8 cellular contexts compared by ENCODE assay signal in genomic region chr11:119728226-119728626, GRCh38. TPM values are rescaled to one million over a fixed set of nuclear protein-coding genes. Genes with fewer than 3 reads are reported as not detected.
DNase-seq lines count a peak whose midpoint lies in the region; ATAC-seq, FAIRE-seq and TF ChIP-seq lines count a peak whose summit lies in the region.

No MANE protein-coding gene starts in this region.

- peaks cover 42 to 47% of the 10 kb centered on the region in 2 experiments for H3K4me1 Mint-ChIP-seq in H9
- peaks cover 7% of the 10 kb centered on the region for H3K4me1 Mint-ChIP-seq in activated T-helper 2 cell treated with anti-CD3 and anti-CD28 coated beads, Interferon-gamma antibody, Interleukin-2, Interleukin-4, amounts not matched to agents 10 μg/mL and 5 μg/mL and 100 μg/mL, durations not matched to agents 14 hours and 24 hours and 36 hours (ENCODE audit: low read depth)

- H3K4me3 Mint-ChIP-seq in H9 = peak overlapping the region; percentile 98 to 99
- peak overlapping the region; percentile 78 for H3K4me3 Mint-ChIP-seq in activated T-helper 2 cell treated with anti-CD3 and anti-CD28 coated beads, Interferon-gamma antibody, Interleukin-2, Interleukin-4, amounts not matched to agents 10 μg/mL and 5 μg/mL and 100 μg/mL, durations not matched to agents 14 hours and 24 hours and 36 hours (ENCODE audit: low read depth)

- POLR2A ChIA-PET in BJ (lab: Charles Lee) = no interaction called here

- intact Hi-C loops in activated T-helper 2 cell treated with anti-CD3 and anti-CD28 coated beads, Interferon-gamma antibody, Interleukin-2, Interleukin-4, amounts not matched to agents 10 μg/mL and 5 μg/mL and 100 μg/mL, durations not matched to agents 14 hours and 24 hours and 36 hours (cut with micrococcal nuclease) = loop anchor here (2.0 kb wide), 1 partner anchor 53 kb away; no protein-coding TSS in a partner anchor
- intact Hi-C loops in stomach (cut with DNase I; ENCODE audit: low total_unique reads) = no loop called here

- H4K20me1 ChIP-seq in H9 (ENCODE audit: control insufficient read depth, insufficient read depth, insufficient read length) (no peaks in the 10 kb centered on the region), keratinocyte (ENCODE audit: control insufficient read depth, extremely low read depth, insufficient read depth, low read length) (peaks cover 17% of the 10 kb centered on the region)

- H4K5ac ChIP-seq in H9 (ENCODE audit: insufficient read length, low read depth, low read length) = no peak overlapping the region

- H2BK5ac ChIP-seq in H9 (ENCODE audit: insufficient read length, low read length) = no peak overlapping the region

- H3K36me3 Mint-ChIP-seq in H9 (ENCODE audit: insufficient read depth in 1 of 3, low read depth in 3 of 3) = peaks cover 0 to 14% (median 14%) of the 10 kb centered on the region in 3 experiments; a peak in 5 of 7 replicates
- H3K36me3 Mint-ChIP-seq in activated T-helper 2 cell treated with anti-CD3 and anti-CD28 coated beads, Interferon-gamma antibody, Interleukin-2, Interleukin-4, amounts not matched to agents 10 μg/mL and 5 μg/mL and 100 μg/mL, durations not matched to agents 14 hours and 24 hours and 36 hours (ENCODE audit: low read depth) = no peaks in the 10 kb centered on the region

- H3K27ac Mint-ChIP-seq in H9 = peak overlapping the region in 2 of 3 experiments; percentile 88 to 97; a peak in 3 of 7 replicates
- peak overlapping the region; percentile 44 for H3K27ac Mint-ChIP-seq in activated T-helper 2 cell treated with anti-CD3 and anti-CD28 coated beads, Interferon-gamma antibody, Interleukin-2, Interleukin-4, amounts not matched to agents 10 μg/mL and 5 μg/mL and 100 μg/mL, durations not matched to agents 14 hours and 24 hours and 36 hours

- peaks cover 18% of the 10 kb centered on the region for H3K27me3 Mint-ChIP-seq in H9 (ENCODE audit: low read depth)
- H3K27me3 Mint-ChIP-seq in activated T-helper 2 cell treated with anti-CD3 and anti-CD28 coated beads, Interferon-gamma antibody, Interleukin-2, Interleukin-4, amounts not matched to agents 10 μg/mL and 5 μg/mL and 100 μg/mL, durations not matched to agents 14 hours and 24 hours and 36 hours (ENCODE audit: low read depth) = peaks cover 64% of the 10 kb centered on the region

- no peak overlapping the region for H3T11ph ChIP-seq in H9 (ENCODE audit: low read length)

- no CpG with 5 or more reads among the region's 30 CpGs for WGBS in H9 (ENCODE audit: extremely low coverage, insufficient read length, low lambda C conversion rate)
- WGBS in stomach, 5 donors = 0 to 1% (median 0%) methylated on average over 20 to 30 of the region's 30 CpGs

- peak overlapping the region; percentile 58 for H3K4me3 ChIP-seq in BJ (ENCODE audit: low read depth, low read length)
- H3K4me3 ChIP-seq in keratinocyte (ENCODE audit: control insufficient read depth in 2 of 3, extremely low read depth in 1 of 3, insufficient read depth in 2 of 3, low read depth in 1 of 3, low read length in 3 of 3) = peak overlapping the region; percentile 90 to 93 (median 93)
- H3K4me3 ChIP-seq in stomach = peak overlapping the region; percentile 76 to 95 (median 86)

- no peak overlapping the region for H2AK5ac ChIP-seq in H9 (ENCODE audit: insufficient read length, low read length)

- H3K23ac ChIP-seq in H9 (ENCODE audit: insufficient read length, low read depth, low read length) = no peak overlapping the region

- no peak overlapping the region for H3K56ac ChIP-seq in H9 (ENCODE audit: insufficient read length, low read depth, low read length)

- H3K79me2 ChIP-seq in H9 (ENCODE audit: insufficient read depth, low read length) (peaks cover 38% of the 10 kb centered on the region; the same call in 1 of the 2 replicates), keratinocyte (ENCODE audit: control insufficient read depth, insufficient read depth, low read length) (peaks cover 53% of the 10 kb centered on the region)

- no peak overlapping the region for H4K8ac ChIP-seq in H9 (replicated peaks; ENCODE audit: insufficient read length, low read depth, low read length)

- no peak overlapping the region for H3K27ac ChIP-seq in H9 (ENCODE audit: insufficient read length, low read depth, low read length)
- H3K27ac ChIP-seq in keratinocyte (ENCODE audit: control insufficient read depth, insufficient read depth, low read length) = peak overlapping the region; percentile 77
- peak overlapping the region; percentile 86 to 95 (median 94) for H3K27ac ChIP-seq in stomach

- TF ChIP-seq EP300 in stomach (IDR thresholded peaks at IDR 0.05) = no peak

- H3K9me3 Mint-ChIP-seq in H9 = no peaks in the 10 kb centered on the region
- H3K9me3 Mint-ChIP-seq in activated T-helper 2 cell treated with anti-CD3 and anti-CD28 coated beads, Interferon-gamma antibody, Interleukin-2, Interleukin-4, amounts not matched to agents 10 μg/mL and 5 μg/mL and 100 μg/mL, durations not matched to agents 14 hours and 24 hours and 36 hours = no peaks in the 10 kb centered on the region

- CTCF ChIA-PET in BJ (lab: Yijun Ruan, JAX) = interaction anchor here (1.2 to 2.5 kb wide), 5 partner anchors 8 to 225 kb away, joined by 3 to 25 read pairs (median 7); no protein-coding TSS in a partner anchor

- FAIRE-seq in keratinocyte (lab: Jason Lieb, UNC) = no peak

- H3K9me1 ChIP-seq in keratinocyte (ENCODE audit: control insufficient read depth, extremely low read depth, insufficient read depth, low read length) = no peaks in the 10 kb centered on the region

- H2AFZ ChIP-seq in H9 (ENCODE audit: low read length) = no peak overlapping the region
- no peak overlapping the region for H2AFZ ChIP-seq in keratinocyte (ENCODE audit: control insufficient read depth, low read length)

- H3K4me1 ChIP-seq in H9 (ENCODE audit: insufficient read depth, low read length) (peaks cover 21% of the 10 kb centered on the region; the same call in 1 of the 2 replicates), keratinocyte (ENCODE audit: control insufficient read depth, extremely low read depth, insufficient read depth, low read length) (peaks cover 41% of the 10 kb centered on the region), stomach (peaks cover 17 to 49% (median 39%) of the 10 kb centered on the region in 4 donors)

- H3K9ac ChIP-seq in H9 (ENCODE audit: extremely low read depth, insufficient read length, low read length) (peak overlapping the region; percentile 61), keratinocyte (ENCODE audit: control insufficient read depth, extremely low read depth, insufficient read depth, low read length) (peak overlapping the region; percentile 86)

- H2BK120ac ChIP-seq in H9 (ENCODE audit: low read depth, low read length, poor library complexity, severe bottlenecking) = no peak overlapping the region

- dilution Hi-C loops in keratinocyte (cut with MboI; ENCODE audit: extremely low pct_ligation_motif_present, low sequenced_read_pairs) = no loop called here

- H3K4me2 ChIP-seq in H9 (ENCODE audit: insufficient read depth, insufficient read length, low read length) = peak overlapping the region; percentile 83
- H3K4me2 ChIP-seq in keratinocyte (ENCODE audit: control insufficient read depth, extremely low read depth, insufficient read depth, low read depth, low read length) = peak overlapping the region; percentile 96

- no peak for ATAC-seq in HG03196 (IDR thresholded peaks at IDR 0.05; ENCODE audit: unreplicated experiment)

- no peaks in the 10 kb centered on the region for H3K36me3 ChIP-seq in BJ (ENCODE audit: control insufficient read depth, insufficient read depth, low read length)
- peaks cover 3 to 12% of the 10 kb centered on the region in 2 experiments for H3K36me3 ChIP-seq in keratinocyte (ENCODE audit: control insufficient read depth in 2 of 2, extremely low read depth in 1 of 2, insufficient read depth in 2 of 2, low read length in 2 of 2)
- no peaks in the 10 kb centered on the region for H3K36me3 ChIP-seq in stomach

- H3K14ac ChIP-seq in H9 (ENCODE audit: insufficient read depth, low read length) = peak overlapping the region; percentile 58; the same call in 1 of the 2 replicates

- DNase-seq in BJ (ENCODE audit: low read depth) (no peak), H9 (no peak), keratinocyte (ENCODE audit: low read depth, low spot score) (no peak), stomach (no peak), DMS79 (lab: John Stamatoyannopoulos, UW) (no peak), amygdala (lab: John Stamatoyannopoulos, UW) (no peak)
- no peak for DNase-seq in activated T-helper 2 cell treated with anti-CD3 and anti-CD28 coated beads, Interferon-gamma antibody, Interleukin-2, Interleukin-4, amounts not matched to agents 10 μg/mL and 5 μg/mL and 100 μg/mL, durations not matched to agents 14 hours and 24 hours and 36 hours (ENCODE audit: low spot score)

- H2BK12ac ChIP-seq in H9 (ENCODE audit: insufficient read length, low read depth, low read length) = no peak overlapping the region

- H3K9me3 ChIP-seq in H9 (ENCODE audit: control insufficient read depth, low read depth, low read length) (no peaks in the 10 kb centered on the region), keratinocyte (ENCODE audit: control insufficient read depth, low read depth, low read length) (no peaks in the 10 kb centered on the region), stomach (no peaks in the 10 kb centered on the region)

- no peak overlapping the region for H3K18ac ChIP-seq in H9 (ENCODE audit: insufficient read length, low read depth, low read length)

- H3K23me2 ChIP-seq in H9 (ENCODE audit: insufficient read length, low read depth, low read length, poor library complexity, severe bottlenecking) = peaks cover 11% of the 10 kb centered on the region

- no peak for TF ChIP-seq POLR2A in stomach (IDR thresholded peaks at IDR 0.05)

- peaks cover 4% of the 10 kb centered on the region for H3K79me1 ChIP-seq in H9 (ENCODE audit: insufficient read depth, low read depth, low read length, poor library complexity, severe bottlenecking)

- H3K4ac ChIP-seq in H9 (ENCODE audit: low read depth, low read length) = no peak overlapping the region

- H3K27me3 ChIP-seq in BJ (ENCODE audit: control insufficient read depth, insufficient read depth, low read length) = no peaks in the 10 kb centered on the region
- H3K27me3 ChIP-seq in H9 (ENCODE audit: insufficient read depth, low read length) = no peaks in the 10 kb centered on the region
- no peaks in the 10 kb centered on the region for H3K27me3 ChIP-seq in keratinocyte (ENCODE audit: control insufficient read depth, extremely low read depth, insufficient read depth, low read length)
- no peaks in the 10 kb centered on the region for H3K27me3 ChIP-seq in stomach

- TF ChIP-seq CTCF in BJ (IDR thresholded peaks at IDR 0.05; ENCODE audit: insufficient read depth, low read depth, low read length) = no peak
- no peak for TF ChIP-seq CTCF in H9 (conservative IDR thresholded peaks at IDR 0.05)
- TF ChIP-seq CTCF in keratinocyte (optimal IDR thresholded peaks at IDR 0.05 in 1 of 3, IDR thresholded peaks at IDR 0.05 in 1 of 3, conservative IDR thresholded peaks at IDR 0.05 in 1 of 3; ENCODE audit: extremely low read depth in 1 of 3, insufficient read depth in 2 of 3, low read length in 3 of 3) = no peak
- no peak for TF ChIP-seq CTCF in stomach (IDR thresholded peaks at IDR 0.05)

- H2BK15ac ChIP-seq in H9 (ENCODE audit: low read depth, low read length) = no peak overlapping the region

- H4K91ac ChIP-seq in H9 (ENCODE audit: insufficient read length, low read depth, low read length) = no peak overlapping the region

- H2BK20ac ChIP-seq in H9 (ENCODE audit: low read depth, low read length, poor library complexity, severe bottlenecking) = no peak overlapping the region

RNA-seq across cellular contexts. Expression of gene NECTIN1, which starts 0.8 kb away (rescaled TPM):
- 1.7 and 3.0 TPM in 2 replicates for polyA plus RNA-seq in BJ (2011; rRNA removed)
- polyA minus RNA-seq in BJ (2011; rRNA and poly(A)+ RNA removed) = 8.0 and 8.5 TPM in 2 replicates
- 113 and 121 TPM in 2 replicates for total RNA-seq in H9 (2021)
- 5.0 and 5.6 TPM in 2 replicates for total RNA-seq in activated T-helper 2 cell treated with anti-CD3 and anti-CD28 coated beads, Interferon-gamma antibody, Interleukin-2, Interleukin-4, amounts not matched to agents 10 μg/mL and 5 μg/mL and 100 μg/mL, durations not matched to agents 14 hours and 24 hours and 36 hours
- 37.5 to 51.8 TPM (median 39.7 TPM) in 3 replicates for polyA plus RNA-seq in keratinocyte
- polyA plus RNA-seq in keratinocyte (2011; ENCODE audit: low read depth) = 15.4 TPM
- 32.7 and 39.4 TPM in 2 replicates for polyA plus RNA-seq in keratinocyte (2011; cell fraction: cytosol; rRNA removed)
- 115 and 134 TPM in 2 replicates for polyA plus RNA-seq in keratinocyte (2011; cell fraction: nucleus; rRNA removed)
- polyA plus RNA-seq in keratinocyte (2012; ENCODE audit: low replicate concordance) = 67.3 and 67.5 TPM in 2 replicates
- 111 to 317 TPM (median 149 TPM) in 3 replicates for polyA minus RNA-seq in keratinocyte
- 75.8 TPM for polyA minus RNA-seq in keratinocyte (2011; cell fraction: cytosol; rRNA and poly(A)+ RNA removed)
- 116 and 161 TPM in 2 replicates for polyA minus RNA-seq in keratinocyte (2011; cell fraction: nucleus; rRNA and poly(A)+ RNA removed)
- total RNA-seq in stomach = 10 to 100 TPM in 2 of 5 donors, 1 to 10 TPM in 3; 5.4 to 92.1 (median 6.5) TPM
- 10 to 100 TPM in 1 of 3 donors, 1 to 10 TPM in 2; 1.2 to 20.9 (median 3.1) TPM for polyA plus RNA-seq in stomach
